Comparison of ENCODE assay signal across 15 cellular contexts in genomic region chr22:26501996-26502395, GRCh38.
"Had no signal": no experiment of that assay in that cellular context is flagged by ENCODE, and none has a peak within 500 bp of the region (broad histone marks: within the 10 kb centered on the region; RNA-seq: fewer than 3 reads in every experiment).

No MANE protein-coding gene starts in this region.

- H3K27ac ChIP-seq: suprapubic skin had no signal

- H3K27me3 Mint-ChIP-seq: memory B cell had no signal

- H3K4me1 Mint-ChIP-seq: nephron had no signal

- H3K4me3 Mint-ChIP-seq: memory B cell, nephron had no signal

- H3K9me3 Mint-ChIP-seq: memory B cell, nephron had no signal

- H3K27ac Mint-ChIP-seq: nephron had no signal

- H3K9me3 ChIP-seq: right atrium auricular region, suprapubic skin, upper lobe of left lung had no signal

- DNase-seq: activated CD4-positive, alpha-beta T cell treated with anti-CD3 and anti-CD28 coated beads for 4 hours; activated gamma-delta T cell; activated T-cell treated with anti-CD3 and anti-CD28 coated beads, Interleukin-2, amount 50 U/mL, for 1 hour; hippocampal formation; left ventricle myocardium superior; nucleus accumbens; small intestine; stimulated activated CD4-positive, alpha-beta T cell treated with anti-CD3 and anti-CD28 coated beads, Interleukin-4, amount 100 ng/mL, for 24 hours; stimulated activated naive CD8-positive, alpha-beta T cell treated with anti-CD3 and anti-CD28 coated beads, Interleukin-15, Interleukin-2, amounts not matched to agents 100 U/mL and 50 U/mL, for 24 hours; T-helper 2 cell; upper lobe of left lung had no signal

- ATAC-seq: left ventricle myocardium superior had no signal

- H3K4me3 ChIP-seq: right atrium auricular region, suprapubic skin, upper lobe of left lung had no signal

- H3K27me3 ChIP-seq: right atrium auricular region, suprapubic skin, upper lobe of left lung had no signal
